In genomic region chr3:27326211-27326948, GRCh38 we compare ENCODE assay signal across 1 cellular context.
TF ChIP-seq lines count a peak whose summit lies in the region.

No MANE protein-coding gene starts in this region.

TF ChIP-seq in endothelial cell of umbilical vein, 7 proteins besides CTCF, POLR2A, EP300 and RAD21:
- TF ChIP-seq FOS (IDR thresholded peaks at IDR 0.05; ENCODE audit: borderline replicate concordance, insufficient read depth, low read length) (peak; percentile 30), EZH2 (IDR thresholded peaks at IDR 0.05; ENCODE audit: borderline replicate concordance, low read depth, low read length, severe bottlenecking) (no peak), MYC (IDR thresholded peaks at IDR 0.05; ENCODE audit: low read depth, low read length) (no peak), JUN (IDR thresholded peaks at IDR 0.05; ENCODE audit: borderline replicate concordance, insufficient read depth, insufficient read length, low read depth) (no peak), GATA2 (IDR thresholded peaks at IDR 0.05; ENCODE audit: insufficient read depth, insufficient read length, low read depth, low read length) (no peak), MAX (IDR thresholded peaks at IDR 0.05; ENCODE audit: insufficient read depth, insufficient read length) (no peak), POLR2AphosphoS5 (IDR thresholded peaks at IDR 0.05; ENCODE audit: insufficient read depth, low read depth, low read length) (no peak)
